In the genomic region with DNA sequence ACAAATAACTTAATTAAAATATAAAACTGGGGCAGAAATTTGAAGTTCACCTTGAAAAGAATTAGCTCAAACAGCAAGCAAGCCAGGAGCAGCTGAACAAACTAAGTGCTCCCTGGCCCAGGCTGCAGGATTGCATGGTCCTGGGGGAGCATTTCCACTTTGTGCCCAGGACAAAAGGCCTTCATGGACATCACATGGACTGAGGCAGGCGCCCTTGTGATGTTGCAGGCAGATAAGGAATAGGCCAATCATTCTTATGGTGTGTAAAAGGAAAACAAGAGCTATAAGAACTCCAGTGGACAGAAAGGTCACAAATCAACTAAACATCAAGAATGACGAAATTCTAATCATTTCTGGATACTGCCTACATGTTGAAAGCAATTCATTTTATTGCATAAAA, we compare ENCODE assay signal across 1 cellular context.
TF ChIP-seq lines count a peak whose summit lies in the region.

No MANE protein-coding gene starts in this region.

TF ChIP-seq in HepG2, 621 proteins besides CTCF, POLR2A, EP300 and RAD21 (continued from another document and continues in another):
- TF ChIP-seq, protein P1, sequence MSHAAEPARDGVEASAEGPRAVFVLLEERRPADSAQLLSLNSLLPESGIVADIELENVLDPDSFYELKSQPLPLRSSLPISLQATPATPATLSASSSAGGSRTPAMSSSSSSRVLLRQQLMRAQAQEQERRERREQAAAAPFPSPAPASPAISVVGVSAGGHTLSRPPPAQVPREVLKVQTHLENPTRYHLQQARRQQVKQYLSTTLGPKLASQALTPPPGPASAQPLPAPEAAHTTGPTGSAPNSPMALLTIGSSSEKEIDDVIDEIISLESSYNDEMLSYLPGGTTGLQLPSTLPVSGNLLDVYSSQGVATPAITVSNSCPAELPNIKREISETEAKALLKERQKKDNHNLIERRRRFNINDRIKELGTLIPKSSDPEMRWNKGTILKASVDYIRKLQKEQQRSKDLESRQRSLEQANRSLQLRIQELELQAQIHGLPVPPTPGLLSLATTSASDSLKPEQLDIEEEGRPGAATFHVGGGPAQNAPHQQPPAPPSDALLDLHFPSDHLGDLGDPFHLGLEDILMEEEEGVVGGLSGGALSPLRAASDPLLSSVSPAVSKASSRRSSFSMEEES (CRISPR knock-in tag; IDR thresholded peaks at IDR 0.05), result peak; percentile 90
- peak; percentile 65; the same call in 1 of the 2 replicates for TF ChIP-seq ELF3 (CRISPR knock-in tag; IDR thresholded peaks at IDR 0.05)
- 0 out of 2 replicates have a peak, but pooled peaks have one; percentile 44 for TF ChIP-seq ZNF350 (CRISPR knock-in tag; IDR thresholded peaks at IDR 0.05; ENCODE audit: borderline replicate concordance, low read depth)
- TF ChIP-seq TCF12 (IDR thresholded peaks at IDR 0.05), result no peak
- peak; percentile 45; the same call in 1 of the 2 replicates for TF ChIP-seq TCF12 (CRISPR knock-in tag; IDR thresholded peaks at IDR 0.05)
- TF ChIP-seq ISL2 (CRISPR knock-in tag; IDR thresholded peaks at IDR 0.05), result peak; percentile 87
- TF ChIP-seq ATM (IDR thresholded peaks at IDR 0.05; ENCODE audit: borderline replicate concordance), result no peak
- TF ChIP-seq RBFOX2 (IDR thresholded peaks at IDR 0.05; ENCODE audit: low read depth, low read length), result no peak
- TF ChIP-seq TEAD3 (CRISPR knock-in tag; optimal IDR thresholded peaks at IDR 0.05; ENCODE audit: borderline replicate concordance), result peak; percentile 65
- TF ChIP-seq U2AF2 (IDR thresholded peaks at IDR 0.05; ENCODE audit: low read depth, low read length), result no peak
- TF ChIP-seq, protein P2, sequence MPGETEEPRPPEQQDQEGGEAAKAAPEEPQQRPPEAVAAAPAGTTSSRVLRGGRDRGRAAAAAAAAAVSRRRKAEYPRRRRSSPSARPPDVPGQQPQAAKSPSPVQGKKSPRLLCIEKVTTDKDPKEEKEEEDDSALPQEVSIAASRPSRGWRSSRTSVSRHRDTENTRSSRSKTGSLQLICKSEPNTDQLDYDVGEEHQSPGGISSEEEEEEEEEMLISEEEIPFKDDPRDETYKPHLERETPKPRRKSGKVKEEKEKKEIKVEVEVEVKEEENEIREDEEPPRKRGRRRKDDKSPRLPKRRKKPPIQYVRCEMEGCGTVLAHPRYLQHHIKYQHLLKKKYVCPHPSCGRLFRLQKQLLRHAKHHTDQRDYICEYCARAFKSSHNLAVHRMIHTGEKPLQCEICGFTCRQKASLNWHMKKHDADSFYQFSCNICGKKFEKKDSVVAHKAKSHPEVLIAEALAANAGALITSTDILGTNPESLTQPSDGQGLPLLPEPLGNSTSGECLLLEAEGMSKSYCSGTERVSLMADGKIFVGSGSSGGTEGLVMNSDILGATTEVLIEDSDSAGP (CRISPR knock-in tag; IDR thresholded peaks at IDR 0.05; ENCODE audit: borderline replicate concordance), result peak; percentile 26; the same call in 1 of the 2 replicates
- TF ChIP-seq, protein P3, sequence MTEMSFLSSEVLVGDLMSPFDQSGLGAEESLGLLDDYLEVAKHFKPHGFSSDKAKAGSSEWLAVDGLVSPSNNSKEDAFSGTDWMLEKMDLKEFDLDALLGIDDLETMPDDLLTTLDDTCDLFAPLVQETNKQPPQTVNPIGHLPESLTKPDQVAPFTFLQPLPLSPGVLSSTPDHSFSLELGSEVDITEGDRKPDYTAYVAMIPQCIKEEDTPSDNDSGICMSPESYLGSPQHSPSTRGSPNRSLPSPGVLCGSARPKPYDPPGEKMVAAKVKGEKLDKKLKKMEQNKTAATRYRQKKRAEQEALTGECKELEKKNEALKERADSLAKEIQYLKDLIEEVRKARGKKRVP (CRISPR knock-in tag; IDR thresholded peaks at IDR 0.05), result peak in 1 of 2 experiments; percentile 93; a peak in 2 of 4 replicates
- TF ChIP-seq PHF21A (CRISPR knock-in tag; IDR thresholded peaks at IDR 0.05), result peak; percentile 69
- no peak for TF ChIP-seq NR1H2 (CRISPR knock-in tag; IDR thresholded peaks at IDR 0.05; ENCODE audit: borderline replicate concordance, low read depth)
- peak; percentile 12; the same call in 1 of the 2 replicates for TF ChIP-seq TSC22D2 (CRISPR knock-in tag; IDR thresholded peaks at IDR 0.05; ENCODE audit: borderline replicate concordance)
- TF ChIP-seq, protein P4, sequence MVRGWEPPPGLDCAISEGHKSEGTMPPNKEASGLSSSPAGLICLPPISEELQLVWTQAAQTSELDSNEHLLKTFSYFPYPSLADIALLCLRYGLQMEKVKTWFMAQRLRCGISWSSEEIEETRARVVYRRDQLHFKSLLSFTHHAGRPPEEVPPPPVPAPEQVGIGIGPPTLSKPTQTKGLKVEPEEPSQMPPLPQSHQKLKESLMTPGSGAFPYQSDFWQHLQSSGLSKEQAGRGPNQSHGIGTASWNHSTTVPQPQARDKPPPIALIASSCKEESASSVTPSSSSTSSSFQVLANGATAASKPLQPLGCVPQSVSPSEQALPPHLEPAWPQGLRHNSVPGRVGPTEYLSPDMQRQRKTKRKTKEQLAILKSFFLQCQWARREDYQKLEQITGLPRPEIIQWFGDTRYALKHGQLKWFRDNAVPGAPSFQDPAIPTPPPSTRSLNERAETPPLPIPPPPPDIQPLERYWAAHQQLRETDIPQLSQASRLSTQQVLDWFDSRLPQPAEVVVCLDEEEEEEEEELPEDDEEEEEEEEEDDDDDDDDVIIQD (CRISPR knock-in tag; IDR thresholded peaks at IDR 0.05; ENCODE audit: low read depth), result peak; percentile 77; the same call in 1 of the 2 replicates
- no peak for TF ChIP-seq RARG (CRISPR knock-in tag; IDR thresholded peaks at IDR 0.05; ENCODE audit: low read depth)
- TF ChIP-seq, protein P5, sequence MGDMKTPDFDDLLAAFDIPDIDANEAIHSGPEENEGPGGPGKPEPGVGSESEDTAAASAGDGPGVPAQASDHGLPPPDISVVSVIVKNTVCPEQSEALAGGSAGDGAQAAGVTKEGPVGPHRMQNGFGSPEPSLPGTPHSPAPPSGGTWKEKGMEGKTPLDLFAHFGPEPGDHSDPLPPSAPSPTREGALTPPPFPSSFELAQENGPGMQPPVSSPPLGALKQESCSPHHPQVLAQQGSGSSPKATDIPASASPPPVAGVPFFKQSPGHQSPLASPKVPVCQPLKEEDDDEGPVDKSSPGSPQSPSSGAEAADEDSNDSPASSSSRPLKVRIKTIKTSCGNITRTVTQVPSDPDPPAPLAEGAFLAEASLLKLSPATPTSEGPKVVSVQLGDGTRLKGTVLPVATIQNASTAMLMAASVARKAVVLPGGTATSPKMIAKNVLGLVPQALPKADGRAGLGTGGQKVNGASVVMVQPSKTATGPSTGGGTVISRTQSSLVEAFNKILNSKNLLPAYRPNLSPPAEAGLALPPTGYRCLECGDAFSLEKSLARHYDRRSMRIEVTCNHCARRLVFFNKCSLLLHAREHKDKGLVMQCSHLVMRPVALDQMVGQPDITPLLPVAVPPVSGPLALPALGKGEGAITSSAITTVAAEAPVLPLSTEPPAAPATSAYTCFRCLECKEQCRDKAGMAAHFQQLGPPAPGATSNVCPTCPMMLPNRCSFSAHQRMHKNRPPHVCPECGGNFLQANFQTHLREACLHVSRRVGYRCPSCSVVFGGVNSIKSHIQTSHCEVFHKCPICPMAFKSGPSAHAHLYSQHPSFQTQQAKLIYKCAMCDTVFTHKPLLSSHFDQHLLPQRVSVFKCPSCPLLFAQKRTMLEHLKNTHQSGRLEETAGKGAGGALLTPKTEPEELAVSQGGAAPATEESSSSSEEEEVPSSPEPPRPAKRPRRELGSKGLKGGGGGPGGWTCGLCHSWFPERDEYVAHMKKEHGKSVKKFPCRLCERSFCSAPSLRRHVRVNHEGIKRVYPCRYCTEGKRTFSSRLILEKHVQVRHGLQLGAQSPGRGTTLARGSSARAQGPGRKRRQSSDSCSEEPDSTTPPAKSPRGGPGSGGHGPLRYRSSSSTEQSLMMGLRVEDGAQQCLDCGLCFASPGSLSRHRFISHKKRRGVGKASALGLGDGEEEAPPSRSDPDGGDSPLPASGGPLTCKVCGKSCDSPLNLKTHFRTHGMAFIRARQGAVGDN (CRISPR knock-in tag; IDR thresholded peaks at IDR 0.05), result peak; percentile 35; the same call in 1 of the 2 replicates
- no peak for TF ChIP-seq CCDC6 (CRISPR knock-in tag; IDR thresholded peaks at IDR 0.05)
- peak; percentile 65; the same call in 1 of the 2 replicates for TF ChIP-seq FOXK1 (CRISPR knock-in tag; IDR thresholded peaks at IDR 0.05; ENCODE audit: borderline replicate concordance, low read depth)
- no peak for TF ChIP-seq HIVEP1 (CRISPR knock-in tag; IDR thresholded peaks at IDR 0.05)
- peak; percentile 72; the same call in 1 of the 2 replicates for TF ChIP-seq CBX5 (CRISPR knock-in tag; IDR thresholded peaks at IDR 0.05; ENCODE audit: borderline replicate concordance)
- TF ChIP-seq ZNF33A (CRISPR knock-in tag; IDR thresholded peaks at IDR 0.05; ENCODE audit: borderline replicate concordance), result no peak
- TF ChIP-seq, protein P6, sequence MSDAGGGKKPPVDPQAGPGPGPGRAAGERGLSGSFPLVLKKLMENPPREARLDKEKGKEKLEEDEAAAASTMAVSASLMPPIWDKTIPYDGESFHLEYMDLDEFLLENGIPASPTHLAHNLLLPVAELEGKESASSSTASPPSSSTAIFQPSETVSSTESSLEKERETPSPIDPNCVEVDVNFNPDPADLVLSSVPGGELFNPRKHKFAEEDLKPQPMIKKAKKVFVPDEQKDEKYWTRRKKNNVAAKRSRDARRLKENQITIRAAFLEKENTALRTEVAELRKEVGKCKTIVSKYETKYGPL (CRISPR knock-in tag; IDR thresholded peaks at IDR 0.05), result no peak
- TF ChIP-seq, protein P7, sequence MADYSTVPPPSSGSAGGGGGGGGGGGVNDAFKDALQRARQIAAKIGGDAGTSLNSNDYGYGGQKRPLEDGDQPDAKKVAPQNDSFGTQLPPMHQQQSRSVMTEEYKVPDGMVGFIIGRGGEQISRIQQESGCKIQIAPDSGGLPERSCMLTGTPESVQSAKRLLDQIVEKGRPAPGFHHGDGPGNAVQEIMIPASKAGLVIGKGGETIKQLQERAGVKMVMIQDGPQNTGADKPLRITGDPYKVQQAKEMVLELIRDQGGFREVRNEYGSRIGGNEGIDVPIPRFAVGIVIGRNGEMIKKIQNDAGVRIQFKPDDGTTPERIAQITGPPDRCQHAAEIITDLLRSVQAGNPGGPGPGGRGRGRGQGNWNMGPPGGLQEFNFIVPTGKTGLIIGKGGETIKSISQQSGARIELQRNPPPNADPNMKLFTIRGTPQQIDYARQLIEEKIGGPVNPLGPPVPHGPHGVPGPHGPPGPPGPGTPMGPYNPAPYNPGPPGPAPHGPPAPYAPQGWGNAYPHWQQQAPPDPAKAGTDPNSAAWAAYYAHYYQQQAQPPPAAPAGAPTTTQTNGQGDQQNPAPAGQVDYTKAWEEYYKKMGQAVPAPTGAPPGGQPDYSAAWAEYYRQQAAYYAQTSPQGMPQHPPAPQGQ (CRISPR knock-in tag; IDR thresholded peaks at IDR 0.05; ENCODE audit: borderline replicate concordance), result no peak
- peak; percentile 49 for TF ChIP-seq PPARG (CRISPR knock-in tag; conservative IDR thresholded peaks at IDR 0.05)
- TF ChIP-seq, protein P8, sequence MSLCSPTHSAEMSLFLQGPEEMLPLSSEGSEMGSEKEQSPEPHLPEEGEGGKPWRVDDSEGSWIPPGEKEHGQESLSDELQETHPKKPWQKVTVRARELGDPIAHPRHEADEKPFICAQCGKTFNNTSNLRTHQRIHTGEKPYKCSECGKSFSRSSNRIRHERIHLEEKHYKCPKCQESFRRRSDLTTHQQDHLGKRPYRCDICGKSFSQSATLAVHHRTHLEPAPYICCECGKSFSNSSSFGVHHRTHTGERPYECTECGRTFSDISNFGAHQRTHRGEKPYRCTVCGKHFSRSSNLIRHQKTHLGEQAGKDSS (CRISPR knock-in tag; IDR thresholded peaks at IDR 0.05; ENCODE audit: borderline replicate concordance, low read depth), result peak; percentile 64; the same call in 1 of the 2 replicates
- no peak for TF ChIP-seq MLLT10 (CRISPR knock-in tag; IDR thresholded peaks at IDR 0.05)
- no peak for TF ChIP-seq ZSCAN25 (CRISPR knock-in tag; IDR thresholded peaks at IDR 0.05)
- TF ChIP-seq SAP130 (CRISPR knock-in tag; IDR thresholded peaks at IDR 0.05; ENCODE audit: low read depth), result peak; percentile 73
- TF ChIP-seq ZNF101 (CRISPR knock-in tag; IDR thresholded peaks at IDR 0.05; ENCODE audit: borderline replicate concordance, low read depth), result no peak
- TF ChIP-seq, protein P9, sequence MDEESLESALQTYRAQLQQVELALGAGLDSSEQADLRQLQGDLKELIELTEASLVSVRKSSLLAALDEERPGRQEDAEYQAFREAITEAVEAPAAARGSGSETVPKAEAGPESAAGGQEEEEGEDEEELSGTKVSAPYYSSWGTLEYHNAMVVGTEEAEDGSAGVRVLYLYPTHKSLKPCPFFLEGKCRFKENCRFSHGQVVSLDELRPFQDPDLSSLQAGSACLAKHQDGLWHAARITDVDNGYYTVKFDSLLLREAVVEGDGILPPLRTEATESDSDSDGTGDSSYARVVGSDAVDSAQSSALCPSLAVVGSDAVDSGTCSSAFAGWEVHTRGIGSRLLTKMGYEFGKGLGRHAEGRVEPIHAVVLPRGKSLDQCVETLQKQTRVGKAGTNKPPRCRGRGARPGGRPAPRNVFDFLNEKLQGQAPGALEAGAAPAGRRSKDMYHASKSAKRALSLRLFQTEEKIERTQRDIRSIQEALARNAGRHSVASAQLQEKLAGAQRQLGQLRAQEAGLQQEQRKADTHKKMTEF (CRISPR knock-in tag; IDR thresholded peaks at IDR 0.05), result peak; percentile 72; the same call in 1 of the 2 replicates
- no peak; the same call in 1 of the 2 replicates for TF ChIP-seq NFYB (CRISPR knock-in tag; IDR thresholded peaks at IDR 0.05)
- no peak for TF ChIP-seq SNAPC2 (CRISPR knock-in tag; IDR thresholded peaks at IDR 0.05)
- TF ChIP-seq, protein P10, sequence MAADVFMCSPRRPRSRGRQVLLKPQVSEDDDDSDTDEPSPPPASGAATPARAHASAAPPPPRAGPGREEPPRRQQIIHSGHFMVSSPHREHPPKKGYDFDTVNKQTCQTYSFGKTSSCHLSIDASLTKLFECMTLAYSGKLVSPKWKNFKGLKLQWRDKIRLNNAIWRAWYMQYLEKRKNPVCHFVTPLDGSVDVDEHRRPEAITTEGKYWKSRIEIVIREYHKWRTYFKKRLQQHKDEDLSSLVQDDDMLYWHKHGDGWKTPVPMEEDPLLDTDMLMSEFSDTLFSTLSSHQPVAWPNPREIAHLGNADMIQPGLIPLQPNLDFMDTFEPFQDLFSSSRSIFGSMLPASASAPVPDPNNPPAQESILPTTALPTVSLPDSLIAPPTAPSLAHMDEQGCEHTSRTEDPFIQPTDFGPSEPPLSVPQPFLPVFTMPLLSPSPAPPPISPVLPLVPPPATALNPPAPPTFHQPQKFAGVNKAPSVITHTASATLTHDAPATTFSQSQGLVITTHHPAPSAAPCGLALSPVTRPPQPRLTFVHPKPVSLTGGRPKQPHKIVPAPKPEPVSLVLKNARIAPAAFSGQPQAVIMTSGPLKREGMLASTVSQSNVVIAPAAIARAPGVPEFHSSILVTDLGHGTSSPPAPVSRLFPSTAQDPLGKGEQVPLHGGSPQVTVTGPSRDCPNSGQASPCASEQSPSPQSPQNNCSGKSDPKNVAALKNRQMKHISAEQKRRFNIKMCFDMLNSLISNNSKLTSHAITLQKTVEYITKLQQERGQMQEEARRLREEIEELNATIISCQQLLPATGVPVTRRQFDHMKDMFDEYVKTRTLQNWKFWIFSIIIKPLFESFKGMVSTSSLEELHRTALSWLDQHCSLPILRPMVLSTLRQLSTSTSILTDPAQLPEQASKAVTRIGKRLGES (CRISPR knock-in tag; IDR thresholded peaks at IDR 0.05; ENCODE audit: borderline replicate concordance), result peak; percentile 97
- no peak for TF ChIP-seq HNRNPK (IDR thresholded peaks at IDR 0.05; ENCODE audit: low read depth, low read length, poor library complexity, severe bottlenecking)
- no peak; the same call in 1 of the 2 replicates for TF ChIP-seq YEATS4 (CRISPR knock-in tag; IDR thresholded peaks at IDR 0.05; ENCODE audit: borderline replicate concordance)
- peak; percentile 24; the same call in 1 of the 2 replicates for TF ChIP-seq ZNF331 (CRISPR knock-in tag; IDR thresholded peaks at IDR 0.05)
- peak; percentile 73 for TF ChIP-seq ZMYM4 (CRISPR knock-in tag; IDR thresholded peaks at IDR 0.05)
